Comparison of ENCODE assay signal across 1 cellular context in the genomic region with DNA sequence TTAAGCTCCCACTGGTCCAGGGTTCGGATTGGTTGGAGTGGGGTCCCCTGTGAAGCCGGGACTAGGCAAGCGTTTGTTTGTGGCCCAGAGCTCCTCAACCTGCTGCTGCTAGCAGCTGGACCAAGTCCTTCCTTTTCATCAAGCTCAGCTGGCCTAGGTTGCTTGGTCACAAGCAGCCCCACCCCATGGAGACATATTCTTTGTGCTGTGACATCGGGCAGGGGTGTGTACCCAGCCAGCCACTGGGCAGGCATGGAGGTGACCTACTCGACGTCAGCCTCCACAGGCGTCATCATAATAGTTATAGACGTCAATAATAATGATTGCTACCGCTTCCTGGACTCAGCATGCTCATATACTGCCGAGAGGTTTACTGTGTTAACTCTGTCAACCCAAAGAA.
TF ChIP-seq lines count a peak whose summit lies in the region.

No MANE protein-coding gene starts in this region.

TF ChIP-seq in H1, 55 proteins besides CTCF, POLR2A, EP300 and RAD21:
- TF ChIP-seq MAFK (IDR thresholded peaks at IDR 0.05; ENCODE audit: low read depth, low read length) = no peak
- no peak for TF ChIP-seq TAF1 (IDR thresholded peaks at IDR 0.05; ENCODE audit: low read depth, low read length)
- no peak for TF ChIP-seq CEBPB (IDR thresholded peaks at IDR 0.05; ENCODE audit: low read depth, low read length)
- no peak for TF ChIP-seq SP2 (IDR thresholded peaks at IDR 0.05; ENCODE audit: low read length)
- no peak for TF ChIP-seq BCL11A (IDR thresholded peaks at IDR 0.05; ENCODE audit: low read depth in 2 of 2, low read length in 2 of 2)
- no peak for TF ChIP-seq CTBP2 (IDR thresholded peaks at IDR 0.05; ENCODE audit: borderline replicate concordance, insufficient read depth, insufficient read length, low read length)
- no peak for TF ChIP-seq BACH1 (IDR thresholded peaks at IDR 0.05; ENCODE audit: low read length)
- TF ChIP-seq RXRA (IDR thresholded peaks at IDR 0.05; ENCODE audit: insufficient read depth, low read depth, low read length) = no peak
- TF ChIP-seq CHD1 (IDR thresholded peaks at IDR 0.05; ENCODE audit: low read depth, low read length) = no peak
- no peak for TF ChIP-seq SP1 (IDR thresholded peaks at IDR 0.05; ENCODE audit: low read depth, low read length)
- no peak for TF ChIP-seq JUND (IDR thresholded peaks at IDR 0.05; ENCODE audit: low read length)
- no peak for TF ChIP-seq CHD2 (IDR thresholded peaks at IDR 0.05; ENCODE audit: low read length)
- TF ChIP-seq KDM1A (IDR thresholded peaks at IDR 0.05; ENCODE audit: borderline replicate concordance, low read length) = no peak
- no peak for TF ChIP-seq SIX5 (IDR thresholded peaks at IDR 0.05; ENCODE audit: low read depth, low read length)
- no peak for TF ChIP-seq SP4 (IDR thresholded peaks at IDR 0.05; ENCODE audit: low read length)
- TF ChIP-seq E2F6 (IDR thresholded peaks at IDR 0.05) = no peak
